ENCODE assay signal across 1 cellular context in genomic region chr2:169798397-169798717, GRCh38.
TF ChIP-seq lines count a peak whose summit lies in the region.

No MANE protein-coding gene starts in this region.

TF ChIP-seq in HepG2, 621 proteins besides CTCF, POLR2A, EP300 and RAD21:
- TF ChIP-seq AHDC1 (CRISPR knock-in tag; IDR thresholded peaks at IDR 0.05; ENCODE audit: borderline replicate concordance) = peak; percentile 68; the same call in 1 of the 2 replicates
- TF ChIP-seq ZNF280B (CRISPR knock-in tag; IDR thresholded peaks at IDR 0.05; ENCODE audit: borderline replicate concordance) = no peak
- TF ChIP-seq ZSCAN9 (CRISPR knock-in tag; IDR thresholded peaks at IDR 0.05; ENCODE audit: borderline replicate concordance) = peak; percentile 79; the same call in 1 of the 2 replicates
- 0 out of 2 replicates have a peak, but pooled peaks have one; percentile 21 for TF ChIP-seq SP140L (CRISPR knock-in tag; IDR thresholded peaks at IDR 0.05; ENCODE audit: borderline replicate concordance)
- peak; percentile 34 for TF ChIP-seq ZEB1 (IDR thresholded peaks at IDR 0.05; ENCODE audit: insufficient replicate concordance, low read depth)
- TF ChIP-seq CERS6 (CRISPR knock-in tag; IDR thresholded peaks at IDR 0.05) = no peak
- 0 out of 2 replicates have a peak, but pooled peaks have one; percentile 3 for TF ChIP-seq NFIC (IDR thresholded peaks at IDR 0.05; ENCODE audit: low read length)
- TF ChIP-seq ZNF670 (CRISPR knock-in tag; IDR thresholded peaks at IDR 0.05; ENCODE audit: borderline replicate concordance) = 0 out of 2 replicates have a peak, but pooled peaks have one; percentile 54
- TF ChIP-seq THAP11 (CRISPR knock-in tag; IDR thresholded peaks at IDR 0.05) = no peak
- no peak for TF ChIP-seq ZMYM2 (CRISPR knock-in tag; IDR thresholded peaks at IDR 0.05)
- peak; percentile 2; the same call in 1 of the 2 replicates for TF ChIP-seq KDM5A (IDR thresholded peaks at IDR 0.05; ENCODE audit: borderline replicate concordance, low read length)
- TF ChIP-seq ZNF263 (CRISPR knock-in tag; IDR thresholded peaks at IDR 0.05) = no peak
- no peak for TF ChIP-seq ZNF660 (CRISPR knock-in tag; IDR thresholded peaks at IDR 0.05; ENCODE audit: borderline replicate concordance, low read depth)
- 0 out of 2 replicates have a peak, but pooled peaks have one; percentile 23 for TF ChIP-seq RCOR2 (CRISPR knock-in tag; IDR thresholded peaks at IDR 0.05)
- TF ChIP-seq ERF (CRISPR knock-in tag; IDR thresholded peaks at IDR 0.05) = no peak
- no peak for TF ChIP-seq KLF15 (CRISPR knock-in tag; IDR thresholded peaks at IDR 0.05; ENCODE audit: borderline replicate concordance)
